Comparison of ENCODE assay signal across 8 cellular contexts in genomic region chr5:83471405-83472212, GRCh38. TPM values are rescaled to one million over a fixed set of nuclear protein-coding genes. Genes with fewer than 3 reads are reported as not detected.
DNase-seq lines count a peak whose midpoint lies in the region; FAIRE-seq and TF ChIP-seq lines count a peak whose summit lies in the region.

Gene VCAN (plus strand): TSS chr5:83471744. CDS start chr5:83483519, 11,775 bp downstream.

- H3K9me3 ChIP-seq in GM23248 (ENCODE audit: low read depth) (no peaks in the 10 kb centered on the region), SU-DHL-6 (ENCODE audit: insufficient read depth, low read length) (no peaks in the 10 kb centered on the region), esophagus (ENCODE audit: control insufficient read depth in 2 of 2, insufficient read depth in 1 of 2, low read depth in 1 of 2, low read length in 1 of 2) (peaks cover 0 to 3% of the 10 kb centered on the region in 2 donors), transverse colon (no peaks in the 10 kb centered on the region)

- FAIRE-seq in GM12892 (lab: Jason Lieb, UNC), result no peak

- WGBS in GM23248 (ENCODE audit: low coverage in 1 of 2, low lambda C conversion rate in 2 of 2, missing lambda C conversion rate in 2 of 2), 2 experiments, result 1 to 2% methylated on average over 40 to 41 of the region's 43 CpGs
- WGBS in esophagus, 2 donors, result 1 to 2% methylated on average over 43 of the region's 43 CpGs
- 10 to 19% methylated on average over 18 to 43 of the region's 43 CpGs for WGBS in transverse colon (ENCODE audit: low coverage in 1 of 2), 2 donors

- peaks cover 2% of the 10 kb centered on the region; the same call in 1 of the 2 replicates for H3K27me3 ChIP-seq in GM23248 (replicated peaks; ENCODE audit: insufficient read depth)
- H3K27me3 ChIP-seq in SU-DHL-6 (ENCODE audit: low read length), result peaks cover 4% of the 10 kb centered on the region; the same call in 1 of the 2 replicates
- H3K27me3 ChIP-seq in esophagus (ENCODE audit: control insufficient read depth in 1 of 2, insufficient read depth in 2 of 2, low read length in 2 of 2), result peaks cover 0 to 10% of the 10 kb centered on the region in 2 donors
- peaks cover 91% of the 10 kb centered on the region for H3K27me3 ChIP-seq in transverse colon

- H3K9me2 ChIP-seq in GM23248 (ENCODE audit: insufficient read depth), result no peaks in the 10 kb centered on the region
- no peaks in the 10 kb centered on the region for H3K9me2 ChIP-seq in SU-DHL-6 (replicated peaks; ENCODE audit: insufficient read depth, low read length)

- H3K36me3 ChIP-seq in GM23248 (ENCODE audit: low read depth), result no peaks in the 10 kb centered on the region
- H3K36me3 ChIP-seq in SU-DHL-6 (ENCODE audit: low read length), result no peaks in the 10 kb centered on the region
- no peaks in the 10 kb centered on the region for H3K36me3 ChIP-seq in esophagus (ENCODE audit: control insufficient read depth in 2 of 2, insufficient read depth in 2 of 2, low read length in 1 of 2)
- H3K36me3 ChIP-seq in transverse colon, result no peaks in the 10 kb centered on the region

- peak within 1 kb of the TSS; percentile 86 for H3K9ac ChIP-seq in GM23248
- no peak within 1 kb of the TSS for H3K9ac ChIP-seq in SU-DHL-6 (ENCODE audit: low read length)

- TF ChIP-seq CTCF in SU-DHL-6 (IDR thresholded peaks at IDR 0.05; ENCODE audit: insufficient read depth, low read length, poor library complexity, severe bottlenecking), result no peak
- TF ChIP-seq CTCF in transverse colon (IDR thresholded peaks at IDR 0.05), result no peak

- H4K20me1 ChIP-seq in GM23248 (ENCODE audit: insufficient read depth), result no peaks in the 10 kb centered on the region
- no peaks in the 10 kb centered on the region for H4K20me1 ChIP-seq in SU-DHL-6 (ENCODE audit: low read depth, low read length)

- peak within 1 kb of the TSS; percentile 90 for H3K4me3 ChIP-seq in GM23248
- H3K4me3 ChIP-seq in SU-DHL-6 (ENCODE audit: insufficient read depth, low read length, poor library complexity, severe bottlenecking), result no peak within 1 kb of the TSS
- H3K4me3 ChIP-seq in esophagus (ENCODE audit: low read depth in 1 of 2, low read length in 2 of 2), result peak within 1 kb of the TSS; percentile 36
- H3K4me3 ChIP-seq in transverse colon, result peak within 1 kb of the TSS in 3 of 4 donors; percentile 26 to 53 (median 29)

- DNase-seq in A172 (ENCODE audit: low spot score) (peak; percentile 50), GM23248 (peak; percentile 89), midbrain (lab: John Stamatoyannopoulos, UW) (peak; percentile 51), transverse colon (peak; percentile 25), GM12892 (ENCODE audit: insufficient read length) (no peak)
- DNase-seq in activated effector memory CD4-positive, alpha-beta T cell treated with Interleukin-2 at 50 U/mL for 16 hours, result no peak

- TF ChIP-seq POLR2A in transverse colon (IDR thresholded peaks at IDR 0.05) (no peak), GM12892 (IDR thresholded peaks at IDR 0.05; ENCODE audit: low read depth, low read length) (no peak)

- TF ChIP-seq EP300 in transverse colon (IDR thresholded peaks at IDR 0.05; ENCODE audit: low read depth), result no peak

- H3F3A ChIP-seq in GM23248 (ENCODE audit: insufficient read depth) (peaks cover 46% of the 10 kb centered on the region), SU-DHL-6 (ENCODE audit: insufficient read depth) (no peaks in the 10 kb centered on the region)

- H3K4me2 ChIP-seq in GM23248 (ENCODE audit: unreplicated experiment) (peak within 1 kb of the TSS; percentile 94), SU-DHL-6 (ENCODE audit: low read depth, low read length, poor library complexity, severe bottlenecking) (peak within 1 kb of the TSS; percentile 48)

- peaks cover 25% of the 10 kb centered on the region for H3K4me1 ChIP-seq in GM23248 (ENCODE audit: insufficient read depth)
- H3K4me1 ChIP-seq in esophagus (ENCODE audit: control insufficient read depth in 2 of 2, insufficient read depth in 2 of 2, low read length in 1 of 2), result peaks cover 0 to 14% of the 10 kb centered on the region in 2 donors
- peaks cover 4 to 42% (median 25%) of the 10 kb centered on the region in 4 donors for H3K4me1 ChIP-seq in transverse colon

- peak within 1 kb of the TSS; percentile 74 for H2AFZ ChIP-seq in GM23248
- no peak within 1 kb of the TSS for H2AFZ ChIP-seq in SU-DHL-6 (ENCODE audit: low read depth, low read length, severe bottlenecking)

- peak within 1 kb of the TSS; percentile 93 for H3K27ac ChIP-seq in GM23248
- no peak within 1 kb of the TSS for H3K27ac ChIP-seq in SU-DHL-6 (ENCODE audit: low read depth, low read length)
- H3K27ac ChIP-seq in esophagus (ENCODE audit: low read depth in 2 of 2, low read length in 1 of 2), result peak within 1 kb of the TSS in 1 of 2 donors; percentile 52
- peak within 1 kb of the TSS; percentile 50 to 79 (median 65) for H3K27ac ChIP-seq in transverse colon

- H3K79me2 ChIP-seq in GM23248 (ENCODE audit: insufficient read depth) (peaks cover 19% of the 10 kb centered on the region), SU-DHL-6 (ENCODE audit: insufficient read depth, low read length) (no peaks in the 10 kb centered on the region)

- in situ Hi-C loops in GM23248 (cut with MboI) (loop anchor here (25.0 kb wide), 1 partner anchor 834 kb away; no protein-coding TSS in a partner anchor), transverse colon (cut with MboI; ENCODE audit: low pct_ligation_motif_present in 1 of 4, low pct_unique_long_range_greater_than_20kb in 1 of 4, low sequenced_read_pairs in 3 of 4) (no loop called here)

- intact Hi-C loops in transverse colon (cut with DNase I; ENCODE audit: low total_unique reads), result no loop called here

RNA-seq across cellular contexts. Expression of gene VCAN, which starts in this region (rescaled TPM):
- 22.3 and 31.7 TPM in 2 replicates for total RNA-seq in A172 (2014; rRNA removed; shearing (Covaris generic))
- 241 and 327 TPM in 2 replicates for total RNA-seq in GM23248 (2014; rRNA removed; shearing (Covaris generic))
- polyA plus RNA-seq in GM23248 (2016; fragmentation: Nextera tagmentation; extraction: Ambion mirVana) (98.5 and 98.9 TPM in 2 replicates), esophagus (under 1 TPM; 0.35 to 0.89 TPM)
- total RNA-seq in transverse colon, result 10 to 100 TPM in 2 of 4 donors, 1 to 10 TPM in 2; 9.4 to 49.2 (median 10.9) TPM
- polyA plus RNA-seq in GM12892 (2012; ENCODE audit: missing spikeins), result 0.47 TPM

Comparison
In these comparisons a context has a peak if more than half of its experiments do, and no peak if none do; other contexts are left out.
1. RNA of gene VCAN (polyA plus RNA-seq): 98.5 to 98.9 TPM in GM23248; 0.35 to 0.89 TPM in esophagus; every median in the first group is over 10 times any median in the second.
2. DNase-seq: peak in A172 (single experiment), GM23248 (single experiment), midbrain (single experiment) and transverse colon (single experiment); none in GM12892 (single experiment) and activated effector memory CD4-positive, alpha-beta T cell treated with Interleukin-2 at 50 U/mL for 16 hours (single experiment).